Comparison of ENCODE assay signal across 33 cellular contexts in genomic region chr1:198108646-198109045, GRCh38.
"Had no signal": no experiment of that assay in that cellular context is flagged by ENCODE, and none has a peak within 500 bp of the region (broad histone marks: within the 10 kb centered on the region; RNA-seq: fewer than 3 reads in every experiment).

No MANE protein-coding gene starts in this region.

- H3K9me3 ChIP-seq: Peyer's patch had no signal

- H3K4me1 ChIP-seq: Peyer's patch had no signal

- H3K36me3 ChIP-seq: cardiac muscle cell, Peyer's patch, WERI-Rb-1 had no signal

- H3K9me3 Mint-ChIP-seq: activated CD4-positive, alpha-beta memory T cell treated with anti-CD3 and anti-CD28 coated beads, Interleukin-2, amount 10 ng/mL, durations not matched to agents 7 days and 5 days; activated naive CD8-positive, alpha-beta T cell treated with anti-CD3 and anti-CD28 coated beads for 36 hours; activated T-helper 17 cell treated with anti-CD3 and anti-CD28 coated beads, Interleukin-2, amount 50 U/mL, for 72 hours; central memory CD8-positive, alpha-beta T cell had no signal

- H3K36me3 Mint-ChIP-seq: activated CD8-positive, alpha-beta memory T cell treated with anti-CD3 and anti-CD28 coated beads, Interleukin-2, amount 10 ng/mL, durations not matched to agents 7 days and 5 days; activated naive CD8-positive, alpha-beta T cell treated with anti-CD3 and anti-CD28 coated beads for 36 hours had no signal

- H3K4me3 ChIP-seq: cardiac muscle cell, Peyer's patch had no signal

- H3K4me3 Mint-ChIP-seq: activated CD4-positive, alpha-beta memory T cell treated with anti-CD3 and anti-CD28 coated beads, Interleukin-2, amount 10 ng/mL, durations not matched to agents 7 days and 5 days; activated CD8-positive, alpha-beta memory T cell treated with anti-CD3 and anti-CD28 coated beads, Interleukin-2, amount 10 ng/mL, durations not matched to agents 7 days and 5 days; activated naive CD8-positive, alpha-beta T cell treated with anti-CD3 and anti-CD28 coated beads for 36 hours; activated T-helper 17 cell treated with anti-CD3 and anti-CD28 coated beads, Interleukin-2, amount 50 U/mL, for 72 hours; central memory CD8-positive, alpha-beta T cell had no signal

- H3K27me3 ChIP-seq: cardiac muscle cell, Peyer's patch had no signal

- DNase-seq: activated CD4-positive, alpha-beta memory T cell treated with anti-CD3 and anti-CD28 coated beads, Interleukin-2, amount 10 ng/mL, durations not matched to agents 7 days and 5 days; activated CD4-positive, alpha-beta T cell treated with anti-CD3 and anti-CD28 coated beads for 1 hour; activated CD4-positive, alpha-beta T cell treated with anti-CD3 and anti-CD28 coated beads for 48 hours; activated CD4-positive, CD25-positive, alpha-beta regulatory T cell; activated CD8-positive, alpha-beta memory T cell treated with anti-CD3 and anti-CD28 coated beads for 24 hours; activated CD8-positive, alpha-beta memory T cell treated with anti-CD3 and anti-CD28 coated beads, Interleukin-2, amount 10 ng/mL, durations not matched to agents 7 days and 5 days; activated CD8-positive, alpha-beta memory T cell treated with anti-CD3 and anti-CD28 coated beads, Interleukin-2, amount 50 U/mL, for 48 hours; activated effector memory CD4-positive, alpha-beta T cell treated with anti-CD3 and anti-CD28 coated beads, Interleukin-2, amount 50 U/mL, for 16 hours; activated naive CD4-positive, alpha-beta T cell; activated naive CD4-positive, alpha-beta T cell treated with anti-CD3 and anti-CD28 coated beads, Interleukin-2, amount 50 U/mL, for 16 hours; activated naive CD8-positive, alpha-beta T cell treated with anti-CD3 and anti-CD28 coated beads for 36 hours; activated T-cell treated with anti-CD3 and anti-CD28 coated beads, Interleukin-2, amount 50 U/mL, for 48 hours; amniotic stem cell; aorta; Kasumi-1; KG1; NCI-H1105; NCI-H1417 treated with DMSO at 0.1 percent for 48 hours; NCI-H187 treated with DMSO at 0.1 percent for 48 hours; NCI-H2081; NCI-H226; NCI-H446 treated with DMSO at 0.1 percent for 48 hours; NCI-H524 treated with DMSO at 0.1 percent for 48 hours; Peyer's patch; RPMI8226; SIG-M5; SW 1271; T-helper 1 cell; T1000; WERI-Rb-1 had no signal

- H3K4me1 Mint-ChIP-seq: activated CD4-positive, alpha-beta memory T cell treated with anti-CD3 and anti-CD28 coated beads, Interleukin-2, amount 10 ng/mL, durations not matched to agents 7 days and 5 days; activated CD8-positive, alpha-beta memory T cell treated with anti-CD3 and anti-CD28 coated beads, Interleukin-2, amount 10 ng/mL, durations not matched to agents 7 days and 5 days; activated naive CD8-positive, alpha-beta T cell treated with anti-CD3 and anti-CD28 coated beads for 36 hours; activated T-helper 17 cell treated with anti-CD3 and anti-CD28 coated beads, Interleukin-2, amount 50 U/mL, for 72 hours; central memory CD8-positive, alpha-beta T cell had no signal

- H3K27ac Mint-ChIP-seq: activated CD4-positive, alpha-beta memory T cell treated with anti-CD3 and anti-CD28 coated beads, Interleukin-2, amount 10 ng/mL, durations not matched to agents 7 days and 5 days; activated CD8-positive, alpha-beta memory T cell treated with anti-CD3 and anti-CD28 coated beads, Interleukin-2, amount 10 ng/mL, durations not matched to agents 7 days and 5 days; activated naive CD8-positive, alpha-beta T cell treated with anti-CD3 and anti-CD28 coated beads for 36 hours; activated T-helper 17 cell treated with anti-CD3 and anti-CD28 coated beads, Interleukin-2, amount 50 U/mL, for 72 hours had no signal

- H3K27me3 Mint-ChIP-seq: activated CD4-positive, alpha-beta memory T cell treated with anti-CD3 and anti-CD28 coated beads, Interleukin-2, amount 10 ng/mL, durations not matched to agents 7 days and 5 days; activated CD8-positive, alpha-beta memory T cell treated with anti-CD3 and anti-CD28 coated beads, Interleukin-2, amount 10 ng/mL, durations not matched to agents 7 days and 5 days; activated naive CD8-positive, alpha-beta T cell treated with anti-CD3 and anti-CD28 coated beads for 36 hours; activated T-helper 17 cell treated with anti-CD3 and anti-CD28 coated beads, Interleukin-2, amount 50 U/mL, for 72 hours; central memory CD8-positive, alpha-beta T cell had no signal

- H3K27ac ChIP-seq: cardiac muscle cell, Peyer's patch, WERI-Rb-1 had no signal
